In genomic region chr6:1930356-1930755, GRCh38 we compare ENCODE assay signal across 17 cellular contexts.
"Had no signal": no experiment of that assay in that cellular context is flagged by ENCODE, and none has a peak within 500 bp of the region (broad histone marks: within the 10 kb centered on the region; RNA-seq: fewer than 3 reads in every experiment).

No MANE protein-coding gene starts in this region.

- H3K4me3 Mint-ChIP-seq: activated naive CD4-positive, alpha-beta T cell treated with anti-CD3 and anti-CD28 coated beads for 36 hours; activated naive CD8-positive, alpha-beta T cell treated with anti-CD3 and anti-CD28 coated beads, Interleukin-2, amount 50 U/mL, for 24 hours; endodermal cell; natural killer cell treated with Interleukin-12 subunit alpha and Interleukin-12 subunit beta and Interleukin-15 and Interleukin-18, amount 100 ng/mL, for 72 hours had no signal

- FAIRE-seq: small intestine had no signal

- H3K27me3 Mint-ChIP-seq: activated naive CD8-positive, alpha-beta T cell treated with anti-CD3 and anti-CD28 coated beads, Interleukin-2, amount 50 U/mL, for 24 hours; natural killer cell treated with Interleukin-12 subunit alpha and Interleukin-12 subunit beta and Interleukin-15 and Interleukin-18, amount 100 ng/mL, for 72 hours had no signal

- H3K27ac Mint-ChIP-seq: activated naive CD4-positive, alpha-beta T cell treated with anti-CD3 and anti-CD28 coated beads for 36 hours; activated naive CD8-positive, alpha-beta T cell treated with anti-CD3 and anti-CD28 coated beads, Interleukin-2, amount 50 U/mL, for 24 hours; activated T-helper 2 cell treated with anti-CD3 and anti-CD28 coated beads, Interferon-gamma antibody, Interleukin-2, Interleukin-4, amounts not matched to agents 10 μg/mL and 5 μg/mL and 100 μg/mL, durations not matched to agents 14 hours and 24 hours and 36 hours; endodermal cell; natural killer cell treated with Interleukin-12 subunit alpha and Interleukin-12 subunit beta and Interleukin-15 and Interleukin-18, amount 100 ng/mL, for 72 hours had no signal

- H3K27ac ChIP-seq: body of pancreas, prostate gland had no signal

- ATAC-seq: activated CD4-positive, CD25-positive, alpha-beta regulatory T cell treated with anti-CD3 and anti-CD28 coated beads, Interleukin-2, amount 50 U/mL, for 24 hours; activated naive CD8-positive, alpha-beta T cell treated with anti-CD3 and anti-CD28 coated beads, Interleukin-2, amount 50 U/mL, for 24 hours; body of pancreas; natural killer cell treated with Interleukin-12 subunit alpha and Interleukin-12 subunit beta and Interleukin-15 and Interleukin-18, amount 100 ng/mL, for 72 hours; right cardiac atrium had no signal

- DNase-seq: activated naive CD4-positive, alpha-beta T cell treated with anti-CD3 and anti-CD28 coated beads for 36 hours; activated naive CD8-positive, alpha-beta T cell treated with anti-CD3 and anti-CD28 coated beads, Interleukin-2, amount 50 U/mL, for 24 hours; body of pancreas; central memory CD4-positive, alpha-beta T cell; endodermal cell; mesendoderm; nucleus accumbens; right cardiac atrium; small intestine; stimulated activated CD4-positive, alpha-beta T cell treated with anti-CD3 and anti-CD28 coated beads, Interleukin-4, amount 100 ng/mL, for 24 hours; stimulated activated naive CD4-positive, alpha-beta T cell treated with Interleukin-2 at 50 U/mL for 16 hours; substantia nigra; T-helper 9 cell had no signal

- H3K9me3 ChIP-seq: body of pancreas, prostate gland had no signal

- H3K36me3 ChIP-seq: prostate gland had no signal

- H3K4me3 ChIP-seq: body of pancreas, prostate gland had no signal

- H3K36me3 Mint-ChIP-seq: natural killer cell treated with Interleukin-12 subunit alpha and Interleukin-12 subunit beta and Interleukin-15 and Interleukin-18, amount 100 ng/mL, for 72 hours had no signal

- H3K4me1 Mint-ChIP-seq: activated naive CD8-positive, alpha-beta T cell treated with anti-CD3 and anti-CD28 coated beads, Interleukin-2, amount 50 U/mL, for 24 hours had no signal

- H3K27me3 ChIP-seq: body of pancreas had no signal

- H3K4me1 ChIP-seq: body of pancreas, prostate gland had no signal

- H3K9me3 Mint-ChIP-seq: activated naive CD4-positive, alpha-beta T cell treated with anti-CD3 and anti-CD28 coated beads for 36 hours; endodermal cell; natural killer cell treated with Interleukin-12 subunit alpha and Interleukin-12 subunit beta and Interleukin-15 and Interleukin-18, amount 100 ng/mL, for 72 hours had no signal
